In genomic region chr6:44072452-44072958, GRCh38 we compare ENCODE assay signal across 8 cellular contexts. TPM values are rescaled to one million over a fixed set of nuclear protein-coding genes. Genes with fewer than 3 reads are reported as not detected.
DNase-seq lines count a peak whose midpoint lies in the region; ATAC-seq and TF ChIP-seq lines count a peak whose summit lies in the region.

No MANE protein-coding gene starts in this region.

- H3K9me3 ChIP-seq in endodermal cell (ENCODE audit: control insufficient read depth, low read length), result no peaks in the 10 kb centered on the region

- H3K4me1 ChIP-seq in endodermal cell (ENCODE audit: control insufficient read depth, insufficient read depth, low read length), result peaks cover 21% of the 10 kb centered on the region
- H3K4me1 ChIP-seq in rectal smooth muscle tissue (ENCODE audit: control insufficient read depth, insufficient read depth, low read length), result peaks cover 15% of the 10 kb centered on the region

- TF ChIP-seq CTCF in endodermal cell (conservative IDR thresholded peaks at IDR 0.05), result no peak

- H3K4me3 ChIP-seq in endodermal cell (ENCODE audit: low read length), result peak overlapping the region; percentile 73
- peak overlapping the region; percentile 60 for H3K4me3 ChIP-seq in rectal smooth muscle tissue (ENCODE audit: low read length)

- H3K9me3 Mint-ChIP-seq in IgD-negative memory B cell, result no peaks in the 10 kb centered on the region
- no peaks in the 10 kb centered on the region for H3K9me3 Mint-ChIP-seq in endodermal cell

- H3K4me1 Mint-ChIP-seq in IgD-negative memory B cell (peaks cover 6 to 11% (median 7%) of the 10 kb centered on the region in 3 donors), endodermal cell (peaks cover 43% of the 10 kb centered on the region)

- H3K36me3 Mint-ChIP-seq in IgD-negative memory B cell, result peaks cover 3% of the 10 kb centered on the region
- no peaks in the 10 kb centered on the region for H3K36me3 Mint-ChIP-seq in endodermal cell (ENCODE audit: low read depth)

- ATAC-seq in GM18511 (IDR thresholded peaks at IDR 0.05; ENCODE audit: unreplicated experiment) (peak; percentile 14), HG03571 (IDR thresholded peaks at IDR 0.05; ENCODE audit: unreplicated experiment) (no peak)

- H3K36me3 ChIP-seq in endodermal cell (ENCODE audit: control insufficient read depth, insufficient read depth, low read length) (no peaks in the 10 kb centered on the region), rectal smooth muscle tissue (ENCODE audit: control insufficient read depth, insufficient read depth, low read length) (no peaks in the 10 kb centered on the region)

- 87 to 94% methylated on average over 3 to 4 of the region's 4 CpGs for WGBS in endodermal cell (ENCODE audit: insufficient coverage in 1 of 2, insufficient read length in 1 of 2), 2 experiments

- H3K27me3 ChIP-seq in endodermal cell (ENCODE audit: control insufficient read depth, insufficient read depth, low read length, poor library complexity, severe bottlenecking) (no peaks in the 10 kb centered on the region), rectal smooth muscle tissue (ENCODE audit: control insufficient read depth, insufficient read depth, low read length) (no peaks in the 10 kb centered on the region)

- no peak for DNase-seq in endodermal cell
- no peak for DNase-seq in NOMO-1 treated with dmso at 0.1 percent for 144 hours (lab: John Stamatoyannopoulos, UW; ENCODE audit: unreplicated experiment)
- DNase-seq in GM03348 (ENCODE audit: low spot score), result no peak
- no peak for DNase-seq in GF-D8 (lab: John Stamatoyannopoulos, UW)

- H3K27me3 Mint-ChIP-seq in IgD-negative memory B cell (peaks cover 20% of the 10 kb centered on the region), endodermal cell (ENCODE audit: insufficient read depth) (peaks cover 6% of the 10 kb centered on the region)

- no peak overlapping the region for H3K9ac ChIP-seq in endodermal cell (ENCODE audit: extremely low read depth, low read length, poor library complexity, severe bottlenecking)
- no peak overlapping the region for H3K9ac ChIP-seq in rectal smooth muscle tissue (ENCODE audit: low read length)

- H3K4me3 Mint-ChIP-seq in IgD-negative memory B cell, result peak overlapping the region; percentile 72 to 96 (median 90)
- H3K4me3 Mint-ChIP-seq in endodermal cell, result peak overlapping the region; percentile 70

- H3K27ac Mint-ChIP-seq in IgD-negative memory B cell (peak overlapping the region in 1 of 3 donors; percentile 76), endodermal cell (peak overlapping the region; percentile 83)

- H3K27ac ChIP-seq in endodermal cell (ENCODE audit: low read depth, low read length) (no peak overlapping the region), rectal smooth muscle tissue (ENCODE audit: low read depth, low read length) (peak overlapping the region; percentile 59)

RNA-seq across cellular contexts. Expression of gene MRPL14, which starts 54.7 kb away (rescaled TPM):
- 70.6 TPM for polyA plus RNA-seq in IgD-negative memory B cell
- total RNA-seq in endodermal cell, result 10 to 100 TPM; 66.5 to 69.6 TPM
- polyA plus RNA-seq in endodermal cell (2013, experiment 1 of 2), result 63.6 TPM
- 56.9 TPM for polyA plus RNA-seq in endodermal cell (2013, experiment 2 of 2)

RNA-seq across cellular contexts. Expression of gene TMEM63B, which starts 54.8 kb away (rescaled TPM):
- 2.8 TPM for polyA plus RNA-seq in IgD-negative memory B cell
- total RNA-seq in endodermal cell, result 10 to 100 TPM; 64.6 to 65.2 TPM
- polyA plus RNA-seq in endodermal cell (2013, experiment 1 of 2), result 46.5 TPM
- 41.4 TPM for polyA plus RNA-seq in endodermal cell (2013, experiment 2 of 2)
